In genomic region chr4:101853028-101853427, GRCh38 we compare ENCODE assay signal across 17 cellular contexts.
DNase-seq lines count a peak whose midpoint lies in the region; ATAC-seq, FAIRE-seq and TF ChIP-seq lines count a peak whose summit lies in the region.
"Had no signal": no experiment of that assay in that cellular context is flagged by ENCODE, and none has a peak within 500 bp of the region (broad histone marks: within the 10 kb centered on the region; RNA-seq: fewer than 3 reads in every experiment).

No MANE protein-coding gene starts in this region.

- no peaks in the 10 kb centered on the region for H3K9me3 Mint-ChIP-seq in astrocyte (ENCODE audit: unreplicated experiment)
- H3K9me3 Mint-ChIP-seq: nephron had no signal

- H3K27ac Mint-ChIP-seq in astrocyte (ENCODE audit: unreplicated experiment), result peak overlapping the region; percentile 91
- H3K27ac Mint-ChIP-seq: dendritic cell treated with granulocyte-macrophage colony-stimulating factor and Interleukin-4, amounts not matched to agents 40 ng/mL and 50 ng/mL, for 4 days; nephron had no signal

- ATAC-seq in GM18873 (IDR thresholded peaks at IDR 0.05; ENCODE audit: low FRiP score, unreplicated experiment) (peak; percentile 69), GM21619 (IDR thresholded peaks at IDR 0.05; ENCODE audit: unreplicated experiment) (peak; percentile 71), HG03108 (IDR thresholded peaks at IDR 0.05; ENCODE audit: unreplicated experiment) (peak; percentile 71), sciatic nerve (no peak)
- ATAC-seq: foreskin keratinocyte had no signal

- H3K4me2 ChIP-seq in astrocyte (ENCODE audit: low read length) (peak overlapping the region; percentile 40), PC-9 (no peak overlapping the region)

- peaks cover 12% of the 10 kb centered on the region for H3K4me1 ChIP-seq in astrocyte (ENCODE audit: insufficient read depth, low read length)
- H3K4me1 ChIP-seq in PC-9 (replicated peaks; ENCODE audit: insufficient read depth), result no peaks in the 10 kb centered on the region
- H3K4me1 ChIP-seq: foreskin keratinocyte had no signal

- FAIRE-seq in astrocyte (lab: Jason Lieb, UNC), result no peak

- H3K27me3 ChIP-seq in astrocyte (ENCODE audit: insufficient read depth, low read length) (no peaks in the 10 kb centered on the region), PC-9 (ENCODE audit: insufficient read depth, low read depth) (no peaks in the 10 kb centered on the region)

- H3K4me3 ChIP-seq in astrocyte (ENCODE audit: insufficient read depth, low read depth, low read length), result no peak overlapping the region
- no peak overlapping the region for H3K4me3 ChIP-seq in PC-9

- no peaks in the 10 kb centered on the region for H3K27me3 Mint-ChIP-seq in astrocyte (ENCODE audit: low read depth, unreplicated experiment)

- H3K79me2 ChIP-seq in astrocyte (ENCODE audit: insufficient read depth, low read length) (no peaks in the 10 kb centered on the region), PC-9 (ENCODE audit: low read depth) (no peaks in the 10 kb centered on the region)

- H3K4me1 Mint-ChIP-seq in astrocyte (ENCODE audit: low read depth, unreplicated experiment), result peaks cover 33% of the 10 kb centered on the region
- H3K4me1 Mint-ChIP-seq: CD14-positive monocyte, nephron had no signal

- H3K9me3 ChIP-seq in astrocyte (ENCODE audit: insufficient read depth, low read depth, low read length) (no peaks in the 10 kb centered on the region), PC-9 (ENCODE audit: insufficient read depth, low read depth) (no peaks in the 10 kb centered on the region)

- no peaks in the 10 kb centered on the region for H3K9me2 ChIP-seq in PC-9 (ENCODE audit: insufficient read depth)

- no peaks in the 10 kb centered on the region for H3K36me3 ChIP-seq in astrocyte (ENCODE audit: insufficient read depth, low read length)
- no peaks in the 10 kb centered on the region for H3K36me3 ChIP-seq in PC-9 (ENCODE audit: low read depth)

- peak overlapping the region; percentile 59 for H3K9ac ChIP-seq in astrocyte (ENCODE audit: low read length)

- H2AFZ ChIP-seq in astrocyte (ENCODE audit: low read depth, low read length), result peak overlapping the region; percentile 29
- H2AFZ ChIP-seq in PC-9, result no peak overlapping the region

- POLR2A ChIA-PET in PC-9 (lab: Charles Lee; ENCODE audit: unreplicated experiment), result no interaction called here

- H4K20me1 ChIP-seq in astrocyte (ENCODE audit: insufficient read depth, low read length) (no peaks in the 10 kb centered on the region), PC-9 (ENCODE audit: insufficient read depth) (no peaks in the 10 kb centered on the region)

- H3K27ac ChIP-seq in astrocyte (ENCODE audit: low read depth, low read length) (peak overlapping the region; percentile 75), PC-9 (no peak overlapping the region)
- H3K27ac ChIP-seq: foreskin keratinocyte had no signal

- H3K36me3 Mint-ChIP-seq in astrocyte (ENCODE audit: low read depth, unreplicated experiment), result no peaks in the 10 kb centered on the region

- BruUV-seq in PC-9 (replicated peaks; lab: Mats Ljungman, UMichigan), result no TSS peak

- H3F3A ChIP-seq in PC-9 (ENCODE audit: insufficient read depth, low read depth), result no peaks in the 10 kb centered on the region

- CTCF ChIA-PET in PC-9 (lab: Charles Lee), result no interaction called here

- H3K4me3 Mint-ChIP-seq in astrocyte (ENCODE audit: unreplicated experiment), result no peak overlapping the region
- H3K4me3 Mint-ChIP-seq: CD14-positive monocyte; dendritic cell treated with granulocyte-macrophage colony-stimulating factor and Interleukin-4, amounts not matched to agents 40 ng/mL and 50 ng/mL, for 4 days; nephron had no signal

- DNase-seq in astrocyte (ENCODE audit: low read depth) (no peak), PC-9 (no peak), COLO668 (lab: John Stamatoyannopoulos, UW; ENCODE audit: unreplicated experiment) (no peak), sciatic nerve (ENCODE audit: low spot score) (no peak), NCI-H82 treated with DMSO at 0.1 percent for 48 hours (lab: John Stamatoyannopoulos, UW; ENCODE audit: unreplicated experiment) (no peak)
- DNase-seq: activated CD8-positive, alpha-beta memory T cell treated with anti-CD3 and anti-CD28 coated beads for 24 hours; foreskin keratinocyte; H7; IMR-90; NCI-H187; T-helper 2 cell had no signal

- intact Hi-C loops in PC-9 (cut with micrococcal nuclease; ENCODE audit: unreplicated experiment), result no loop called here
- intact Hi-C loops in sciatic nerve (cut with DNase I), result no loop called here

- no peak for TF ChIP-seq CTCF in astrocyte (IDR thresholded peaks at IDR 0.05; ENCODE audit: insufficient read depth, low read depth, low read length)
- no peak for TF ChIP-seq CTCF in PC-9 (conservative IDR thresholded peaks at IDR 0.05)
